ENCODE assay signal across 2 cellular contexts in the genomic region with DNA sequence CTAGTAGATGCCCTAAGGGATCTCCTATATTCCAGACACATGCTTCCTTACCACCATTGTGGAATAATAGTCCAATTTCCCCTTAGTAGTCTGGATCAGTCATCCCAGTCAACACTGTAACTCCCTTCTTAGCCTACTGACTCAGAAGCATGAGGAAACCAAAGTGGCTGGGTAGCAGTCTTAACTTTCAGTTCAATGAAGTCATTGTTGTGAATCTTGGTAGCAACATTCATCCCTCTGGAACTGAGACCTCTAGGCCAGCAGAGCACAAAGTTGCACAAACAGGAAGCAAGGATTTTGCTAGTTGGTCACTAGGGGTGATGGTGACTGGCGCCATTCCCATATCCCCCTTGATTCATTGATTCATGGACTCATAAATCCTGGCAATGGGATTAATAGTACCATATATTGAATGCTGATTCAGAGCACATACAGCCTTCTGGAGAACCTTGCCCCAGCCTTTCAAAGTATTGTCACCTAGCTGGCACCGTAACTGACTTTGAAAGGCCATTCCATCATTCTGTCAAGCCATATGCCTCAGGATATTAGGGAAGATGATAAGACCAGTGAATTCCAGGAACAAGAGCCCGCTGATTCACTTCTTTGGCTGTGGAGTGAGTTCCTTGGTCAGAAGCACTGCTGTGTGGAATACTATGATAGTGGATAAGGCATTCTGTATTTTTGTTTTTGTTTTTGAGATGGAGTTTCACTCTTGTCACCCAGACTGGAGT.
TF ChIP-seq lines count a peak whose summit lies in the region.

No MANE protein-coding gene starts in this region.

TF ChIP-seq in K562, 482 proteins besides CTCF, POLR2A, EP300 and RAD21:
- TF ChIP-seq, protein P1, sequence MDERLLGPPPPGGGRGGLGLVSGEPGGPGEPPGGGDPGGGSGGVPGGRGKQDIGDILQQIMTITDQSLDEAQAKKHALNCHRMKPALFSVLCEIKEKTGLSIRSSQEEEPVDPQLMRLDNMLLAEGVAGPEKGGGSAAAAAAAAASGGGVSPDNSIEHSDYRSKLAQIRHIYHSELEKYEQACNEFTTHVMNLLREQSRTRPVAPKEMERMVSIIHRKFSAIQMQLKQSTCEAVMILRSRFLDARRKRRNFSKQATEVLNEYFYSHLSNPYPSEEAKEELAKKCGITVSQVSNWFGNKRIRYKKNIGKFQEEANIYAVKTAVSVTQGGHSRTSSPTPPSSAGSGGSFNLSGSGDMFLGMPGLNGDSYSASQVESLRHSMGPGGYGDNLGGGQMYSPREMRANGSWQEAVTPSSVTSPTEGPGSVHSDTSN (CRISPR knock-in tag; IDR thresholded peaks at IDR 0.05; ENCODE audit: low read depth), result no peak
- TF ChIP-seq, protein P1 (tag; conservative IDR thresholded peaks at IDR 0.05; ENCODE audit: low read depth), result 0 out of 2 replicates have a peak, but pooled peaks have one; percentile 32
- TF ChIP-seq ZNF41 (CRISPR knock-in tag; conservative IDR thresholded peaks at IDR 0.05), result no peak

TF ChIP-seq in SK-N-SH treated with all-trans-retinoic acid at 6 μM for 48 hours, 23 proteins besides CTCF, POLR2A, EP300 and RAD21:
- TF ChIP-seq ZC3H10 (CRISPR knock-in tag; IDR thresholded peaks at IDR 0.05) (no peak), OSR1 (CRISPR knock-in tag; IDR thresholded peaks at IDR 0.05) (no peak), ARNTL (CRISPR knock-in tag; IDR thresholded peaks at IDR 0.05; ENCODE audit: borderline replicate concordance, low read depth) (no peak)
- TF ChIP-seq, protein P2, sequence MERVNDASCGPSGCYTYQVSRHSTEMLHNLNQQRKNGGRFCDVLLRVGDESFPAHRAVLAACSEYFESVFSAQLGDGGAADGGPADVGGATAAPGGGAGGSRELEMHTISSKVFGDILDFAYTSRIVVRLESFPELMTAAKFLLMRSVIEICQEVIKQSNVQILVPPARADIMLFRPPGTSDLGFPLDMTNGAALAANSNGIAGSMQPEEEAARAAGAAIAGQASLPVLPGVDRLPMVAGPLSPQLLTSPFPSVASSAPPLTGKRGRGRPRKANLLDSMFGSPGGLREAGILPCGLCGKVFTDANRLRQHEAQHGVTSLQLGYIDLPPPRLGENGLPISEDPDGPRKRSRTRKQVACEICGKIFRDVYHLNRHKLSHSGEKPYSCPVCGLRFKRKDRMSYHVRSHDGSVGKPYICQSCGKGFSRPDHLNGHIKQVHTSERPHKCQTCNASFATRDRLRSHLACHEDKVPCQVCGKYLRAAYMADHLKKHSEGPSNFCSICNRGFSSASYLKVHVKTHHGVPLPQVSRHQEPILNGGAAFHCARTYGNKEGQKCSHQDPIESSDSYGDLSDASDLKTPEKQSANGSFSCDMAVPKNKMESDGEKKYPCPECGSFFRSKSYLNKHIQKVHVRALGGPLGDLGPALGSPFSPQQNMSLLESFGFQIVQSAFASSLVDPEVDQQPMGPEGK (CRISPR knock-in tag; IDR thresholded peaks at IDR 0.05; ENCODE audit: borderline replicate concordance), result no peak
- TF ChIP-seq, protein P3, sequence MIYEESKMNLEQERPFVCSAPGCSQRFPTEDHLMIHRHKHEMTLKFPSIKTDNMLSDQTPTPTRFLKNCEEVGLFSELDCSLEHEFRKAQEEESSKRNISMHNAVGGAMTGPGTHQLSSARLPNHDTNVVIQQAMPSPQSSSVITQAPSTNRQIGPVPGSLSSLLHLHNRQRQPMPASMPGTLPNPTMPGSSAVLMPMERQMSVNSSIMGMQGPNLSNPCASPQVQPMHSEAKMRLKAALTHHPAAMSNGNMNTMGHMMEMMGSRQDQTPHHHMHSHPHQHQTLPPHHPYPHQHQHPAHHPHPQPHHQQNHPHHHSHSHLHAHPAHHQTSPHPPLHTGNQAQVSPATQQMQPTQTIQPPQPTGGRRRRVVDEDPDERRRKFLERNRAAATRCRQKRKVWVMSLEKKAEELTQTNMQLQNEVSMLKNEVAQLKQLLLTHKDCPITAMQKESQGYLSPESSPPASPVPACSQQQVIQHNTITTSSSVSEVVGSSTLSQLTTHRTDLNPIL (CRISPR knock-in tag; IDR thresholded peaks at IDR 0.05; ENCODE audit: low read depth), result no peak
